Comparison of ENCODE assay signal across 13 cellular contexts in genomic region chr4:98642991-98643426, GRCh38. TPM values are rescaled to one million over a fixed set of nuclear protein-coding genes. Genes with fewer than 3 reads are reported as not detected.
A peak's percentile ranks its signal among the peaks of the same experiment; 100 is the strongest.
DNase-seq lines count a peak whose midpoint lies in the region; ATAC-seq, FAIRE-seq and TF ChIP-seq lines count a peak whose summit lies in the region.
"Had no signal": no experiment of that assay in that cellular context is flagged by ENCODE, and none has a peak within 500 bp of the region (broad histone marks: within the 10 kb centered on the region; RNA-seq: fewer than 3 reads in every experiment).

No MANE protein-coding gene starts in this region.

- H3K4ac ChIP-seq in IMR-90 (ENCODE audit: low read depth, low read length), result no peak overlapping the region

- H2AFZ ChIP-seq in IMR-90 (replicated peaks; ENCODE audit: low read length, poor library complexity) (no peak overlapping the region), astrocyte (ENCODE audit: low read depth, low read length) (no peak overlapping the region)

- H3K27me3 Mint-ChIP-seq in astrocyte (ENCODE audit: low read depth, unreplicated experiment) (no peaks in the 10 kb centered on the region), immature natural killer cell (ENCODE audit: low read depth in 3 of 3) (peaks cover 0 to 3% (median 2%) of the 10 kb centered on the region in 3 donors)

- in situ Hi-C loops in Caki2 (cut with HindIII; ENCODE audit: low pct_unique_long_range_greater_than_20kb, low sequenced_read_pairs), result no loop called here
- in situ Hi-C loops in IMR-90 (cut with MboI; ENCODE audit: low sequenced_read_pairs), result no loop called here

- H3K9ac ChIP-seq in IMR-90 (ENCODE audit: low read depth, low read length) (no peak overlapping the region), astrocyte (ENCODE audit: low read length) (no peak overlapping the region)

- H2BK120ac ChIP-seq in IMR-90 (ENCODE audit: low read depth, low read length), result no peak overlapping the region

- CTCF ChIA-PET in IMR-90 (lab: Yijun Ruan, JAX), result no interaction called here

- no peaks in the 10 kb centered on the region for H3K9me3 ChIP-seq in IMR-90 (ENCODE audit: control insufficient read depth, insufficient read depth, low read length)
- H3K9me3 ChIP-seq in astrocyte (ENCODE audit: insufficient read depth, low read depth, low read length), result no peaks in the 10 kb centered on the region
- H3K9me3 ChIP-seq in right lobe of liver, result no peaks in the 10 kb centered on the region
- H3K9me3 ChIP-seq: stomach had no signal

- peaks cover 60% of the 10 kb centered on the region for H3K4me1 Mint-ChIP-seq in astrocyte (ENCODE audit: low read depth, unreplicated experiment)
- H3K4me1 Mint-ChIP-seq in immature natural killer cell, result peaks cover 37 to 66% of the 10 kb centered on the region in 2 donors

- no peak overlapping the region for H2BK15ac ChIP-seq in IMR-90 (ENCODE audit: low read depth, low read length)

- no peak overlapping the region for H2AK9ac ChIP-seq in IMR-90 (replicated peaks; ENCODE audit: low read depth, low read length, poor library complexity)

- TF ChIP-seq RAD21 in IMR-90 (IDR thresholded peaks at IDR 0.05; ENCODE audit: low read length), result no peak

- no peak for TF ChIP-seq POLR2A in IMR-90 (IDR thresholded peaks at IDR 0.05; ENCODE audit: low read depth, low read length)
- no peak for TF ChIP-seq POLR2A in right lobe of liver (IDR thresholded peaks at IDR 0.05)

- peak; percentile 47 for DNase-seq in Caki2 (ENCODE audit: low read depth)
- DNase-seq in IMR-90, result peak; percentile 89
- peak; percentile 81 for DNase-seq in astrocyte (ENCODE audit: low read depth)
- DNase-seq in right lobe of liver, result no peak
- no peak for DNase-seq in germinal center (ENCODE audit: low spot score)
- DNase-seq in immature natural killer cell, result no peak
- no peak for DNase-seq in NCI-H748 treated with DMSO at 0.1 percent for 48 hours (lab: John Stamatoyannopoulos, UW)
- DNase-seq in AG20443 (ENCODE audit: low spot score), result no peak
- DNase-seq: activated CD4-positive, alpha-beta T cell treated with anti-CD3 and anti-CD28 coated beads, Interleukin-2, amount 50 U/mL, for 48 hours; DMS79; NCI-H1694; SHP77 treated with DMSO at 0.1 percent for 48 hours; stomach had no signal

- no peak overlapping the region for H2AK5ac ChIP-seq in IMR-90 (ENCODE audit: low read depth, low read length)

- H3K56ac ChIP-seq in IMR-90 (ENCODE audit: extremely low read depth, insufficient read depth, low read length), result no peak overlapping the region

- H3K27me3 ChIP-seq in IMR-90 (ENCODE audit: control insufficient read depth, insufficient read depth, low read length) (no peaks in the 10 kb centered on the region), astrocyte (ENCODE audit: insufficient read depth, low read length) (no peaks in the 10 kb centered on the region), right lobe of liver (no peaks in the 10 kb centered on the region)
- H3K27me3 ChIP-seq: stomach had no signal

- peaks cover 24 to 76% of the 10 kb centered on the region in 2 experiments for H3K79me1 ChIP-seq in IMR-90 (ENCODE audit: low read depth in 1 of 2, low read length in 2 of 2)

- no TSS peak for BruUV-seq in IMR-90 (replicated peaks; lab: Mats Ljungman, UMichigan)

- H4K20me1 ChIP-seq in IMR-90 (ENCODE audit: insufficient read depth, low read length) (peaks cover 19% of the 10 kb centered on the region; the same call in 1 of the 2 replicates), astrocyte (ENCODE audit: insufficient read depth, low read length) (peaks cover 55% of the 10 kb centered on the region)

- H3K14ac ChIP-seq in IMR-90 (replicated peaks; ENCODE audit: low read depth, low read length), result peak overlapping the region; percentile 27; the same call in 1 of the 2 replicates

- no peaks in the 10 kb centered on the region for H3K36me3 Mint-ChIP-seq in astrocyte (ENCODE audit: low read depth, unreplicated experiment)
- peaks cover 0 to 3% (median 0%) of the 10 kb centered on the region in 3 donors for H3K36me3 Mint-ChIP-seq in immature natural killer cell

- peak; percentile 64 for FAIRE-seq in astrocyte (lab: Jason Lieb, UNC)

- H3K79me2 ChIP-seq in astrocyte (ENCODE audit: insufficient read depth, low read length), result peaks cover 100% of the 10 kb centered on the region

- TF ChIP-seq CTCF in IMR-90 (conservative IDR thresholded peaks at IDR 0.05; ENCODE audit: low read depth, low read length) (no peak), astrocyte (IDR thresholded peaks at IDR 0.05; ENCODE audit: insufficient read depth, low read depth, low read length) (no peak), right lobe of liver (IDR thresholded peaks at IDR 0.05) (no peak)

- no peak overlapping the region for H4K5ac ChIP-seq in IMR-90 (ENCODE audit: low read depth, low read length)

- H3K27ac ChIP-seq in IMR-90 (ENCODE audit: insufficient read depth, low read length) (no peak overlapping the region; the same call in 1 of the 2 replicates), astrocyte (ENCODE audit: low read depth, low read length) (peak overlapping the region; percentile 65), right lobe of liver (no peak overlapping the region)
- H3K27ac ChIP-seq: stomach had no signal

- H3K27ac Mint-ChIP-seq in astrocyte (ENCODE audit: unreplicated experiment) (peak overlapping the region; percentile 75), immature natural killer cell (no peak overlapping the region)

- H3K4me3 Mint-ChIP-seq in astrocyte (ENCODE audit: unreplicated experiment), result no peak overlapping the region
- H3K4me3 Mint-ChIP-seq in immature natural killer cell, result no peak overlapping the region

- intact Hi-C loops in IMR-90 (cut with micrococcal nuclease) (no loop called here), right lobe of liver (cut with DNase I) (no loop called here)

- dilution Hi-C loops in IMR-90 (cut with HindIII; ENCODE audit: low sequenced_read_pairs, unreplicated experiment), result no loop called here

- no peak overlapping the region for H3K4me3 ChIP-seq in IMR-90 (ENCODE audit: insufficient read depth, low read depth, low read length)
- no peak overlapping the region for H3K4me3 ChIP-seq in astrocyte (ENCODE audit: insufficient read depth, low read depth, low read length)
- H3K4me3 ChIP-seq in right lobe of liver, result no peak overlapping the region
- H3K4me3 ChIP-seq: stomach had no signal

- peak overlapping the region; percentile 49; the same call in 1 of the 2 replicates for H3K4me2 ChIP-seq in IMR-90 (ENCODE audit: low read depth, low read length)
- peak overlapping the region; percentile 55 for H3K4me2 ChIP-seq in astrocyte (ENCODE audit: low read length)

- H4K91ac ChIP-seq in IMR-90 (ENCODE audit: insufficient read depth, low read depth, low read length), result no peak overlapping the region

- WGBS in IMR-90 (ENCODE audit: extremely low coverage in 2 of 2, insufficient read length in 1 of 2), 2 experiments, result no CpG with 5 or more reads among the region's 4 CpGs
- 46% methylated on average over 4 of the region's 4 CpGs for WGBS in right lobe of liver (ENCODE audit: insufficient coverage, low coverage, low lambda C conversion rate, missing lambda C conversion rate)

- no peak overlapping the region for H3K18ac ChIP-seq in IMR-90 (ENCODE audit: low read depth, low read length)

- H3K9me3 Mint-ChIP-seq in astrocyte (ENCODE audit: unreplicated experiment) (no peaks in the 10 kb centered on the region), immature natural killer cell (no peaks in the 10 kb centered on the region)

- no peak overlapping the region for H4K8ac ChIP-seq in IMR-90 (ENCODE audit: low read depth in 2 of 2, low read length in 2 of 2)

- H3K4me1 ChIP-seq in IMR-90 (ENCODE audit: control insufficient read depth, insufficient read depth, low read length) (peaks cover 16% of the 10 kb centered on the region), astrocyte (ENCODE audit: insufficient read depth, low read length) (peaks cover 27% of the 10 kb centered on the region), right lobe of liver (no peaks in the 10 kb centered on the region)

- POLR2A ChIA-PET in IMR-90 (lab: Charles Lee; ENCODE audit: unreplicated experiment), result no interaction called here

- ATAC-seq in IMR-90 (ENCODE audit: low read depth) (peak; percentile 79), right lobe of liver (peak; percentile 24 to 99 (median 72))

- H2BK5ac ChIP-seq in IMR-90 (ENCODE audit: low read depth, low read length, poor library complexity, severe bottlenecking), result peak overlapping the region; percentile 74

- H2BK20ac ChIP-seq in IMR-90 (ENCODE audit: low read depth, low read length), result no peak overlapping the region

- H3K9me1 ChIP-seq in IMR-90 (ENCODE audit: insufficient read depth, low read length), result peaks cover 11% of the 10 kb centered on the region

- H3K36me3 ChIP-seq in IMR-90 (ENCODE audit: control insufficient read depth, insufficient read depth, low read length) (peaks cover 6% of the 10 kb centered on the region; the same call in 1 of the 2 replicates), astrocyte (ENCODE audit: insufficient read depth, low read length) (no peaks in the 10 kb centered on the region), right lobe of liver (no peaks in the 10 kb centered on the region)
- H3K36me3 ChIP-seq: stomach had no signal

- no peak overlapping the region for H3K23ac ChIP-seq in IMR-90 (ENCODE audit: low read depth, low read length)

TF ChIP-seq in IMR-90, 13 proteins besides CTCF, POLR2A, EP300 and RAD21:
- TF ChIP-seq NFE2L2 (IDR thresholded peaks at IDR 0.05; ENCODE audit: low read depth, low read length) (peak; percentile 16; the same call in 1 of the 2 replicates), CEBPB (IDR thresholded peaks at IDR 0.05; ENCODE audit: low read depth, low read length) (peak; percentile 94), BHLHE40 (IDR thresholded peaks at IDR 0.05; ENCODE audit: low read depth, low read length) (peak; percentile 23; the same call in 1 of the 2 replicates), MAFK (IDR thresholded peaks at IDR 0.05; ENCODE audit: low read depth, low read length) (no peak), FOS (IDR thresholded peaks at IDR 0.05; ENCODE audit: low read depth, low read length) (peak; percentile 81), CHD1 (IDR thresholded peaks at IDR 0.05; ENCODE audit: low read depth, low read length) (no peak), SMC3 (IDR thresholded peaks at IDR 0.05; ENCODE audit: low read depth, low read length) (no peak), RCOR1 (IDR thresholded peaks at IDR 0.05; ENCODE audit: insufficient replicate concordance, low read length) (no peak)

RNA-seq across cellular contexts. Expression of gene TSPAN5, which starts 15.4 kb away (rescaled TPM):
- 1.1 and 4.5 TPM in 2 replicates for total RNA-seq in Caki2 (2014; rRNA removed; shearing (Covaris generic); ENCODE audit: low replicate concordance)
- 79.6 and 88.3 TPM in 2 replicates for total RNA-seq in IMR-90 (2012; rRNA removed)
- polyA plus RNA-seq in IMR-90 (2012; rRNA removed), result 58.2 and 64.8 TPM in 2 replicates
- polyA plus RNA-seq in IMR-90 (2012; cell fraction: cytosol; rRNA removed), result 36.9 and 41.6 TPM in 2 replicates
- polyA plus RNA-seq in IMR-90 (2012; cell fraction: nucleus; rRNA removed; ENCODE audit: low replicate concordance), result 21.8 and 70.0 TPM in 2 replicates
- total RNA-seq in astrocyte, result 61.4 and 69.0 TPM in 2 replicates
- 1 to 10 TPM in 1 of 6 experiments, under 1 TPM in 5; 0.12 to 1.2 (median 0.50) TPM for total RNA-seq in right lobe of liver
- 10 to 100 TPM; 21.9 to 37.8 (median 27.2) TPM for polyA plus RNA-seq in immature natural killer cell

Comparison
In these comparisons a context has a peak if more than half of its experiments do, and no peak if none do; other contexts are left out.
1. DNase-seq: peak in Caki2 (single experiment), IMR-90 (single experiment) and astrocyte (single experiment); none in right lobe of liver (0 of 3), germinal center (single experiment), immature natural killer cell (0 of 3), NCI-H748 treated with DMSO at 0.1 percent for 48 hours (single experiment) and AG20443 (single experiment).
2. RNA of gene TSPAN5, which starts 15.4 kb away (total RNA-seq): 79.6 to 88.3 TPM in IMR-90 and 61.4 to 69.0 TPM in astrocyte; 1.1 to 4.5 TPM in Caki2 and 0.12 to 1.2 TPM in right lobe of liver; every median in the first group is over 10 times any median in the second.